Comparison of ENCODE assay signal across 8 cellular contexts in the genomic region with DNA sequence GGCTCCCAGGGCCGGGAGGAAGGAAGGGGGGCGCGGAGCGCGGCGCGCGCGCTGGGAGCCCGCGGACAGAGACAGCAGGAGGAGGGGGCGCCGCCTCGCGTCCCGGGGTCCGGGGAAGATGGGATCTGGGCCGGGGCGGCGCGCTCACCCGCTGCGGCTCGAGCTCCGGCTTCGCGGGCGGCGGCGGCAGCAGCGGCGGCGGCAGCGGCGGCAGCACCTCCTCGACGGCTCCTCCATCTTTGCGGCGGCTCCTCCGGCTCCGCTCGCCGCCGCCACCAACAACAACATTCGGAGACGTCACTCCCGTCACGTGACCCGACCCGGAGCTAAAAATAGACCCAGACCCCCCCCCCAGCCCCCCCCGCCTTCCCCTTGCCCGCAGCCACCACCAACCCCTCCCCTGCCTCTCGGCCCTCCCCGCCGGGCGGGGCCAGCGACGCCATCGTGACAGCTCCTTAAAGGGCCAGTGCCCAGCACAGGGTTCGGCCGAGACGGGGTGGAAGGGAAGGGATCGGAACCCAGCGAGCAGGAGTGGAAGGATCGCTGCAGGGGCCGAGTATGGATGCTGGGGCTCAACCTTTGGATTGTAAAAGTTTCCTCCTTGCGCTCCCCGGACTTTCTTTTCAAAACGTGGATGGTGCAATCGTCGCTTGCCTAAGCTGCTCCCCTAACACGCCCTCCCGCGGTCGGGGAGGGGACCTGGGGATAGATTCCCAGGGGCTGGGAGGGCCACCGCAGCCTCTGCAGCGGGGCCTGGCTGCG. TPM values are rescaled to one million over a fixed set of nuclear protein-coding genes. Genes with fewer than 3 reads are reported as not detected.
DNase-seq lines count a peak whose midpoint lies in the region; ATAC-seq and TF ChIP-seq lines count a peak whose summit lies in the region.

Gene HDAC5 (minus strand): TSS at position 286 of the 762 bp plus-strand sequence. CDS start 6,126 bp downstream, outside the sequence.

- in situ Hi-C loops in KBM-7 (cut with MboI; ENCODE audit: low pct_unique_long_range_greater_than_20kb, low sequenced_read_pairs): no loop called here

- H3K4me3 ChIP-seq in PC-9 (peak within 1 kb of the TSS; percentile 84), mucosa of stomach (ENCODE audit: low read length) (peak within 1 kb of the TSS; percentile 57)

- H3K36me3 ChIP-seq in PC-9 (ENCODE audit: low read depth): no peaks in the 10 kb centered on the region
- H3K36me3 ChIP-seq in mucosa of stomach (ENCODE audit: control insufficient read depth, insufficient read depth, low read length): no peaks in the 10 kb centered on the region

- peak; percentile 87 for DNase-seq in DMS53 treated with DMSO at 0.1 percent for 48 hours (lab: John Stamatoyannopoulos, UW; ENCODE audit: unreplicated experiment)
- DNase-seq in KBM-7: peak; percentile 94
- DNase-seq in PC-9: peak; percentile 75 to 91
- DNase-seq in activated T-cell treated with anti-CD3 and anti-CD28 coated beads, Interleukin-2, amount 50 U/mL, for 1 hour: peak; percentile 97
- DNase-seq in erythroblast (lab: John Stamatoyannopoulos, UW): peak; percentile 93 to 96
- DNase-seq in stimulated activated CD8-positive, alpha-beta memory T cell treated with anti-CD3 and anti-CD28 coated beads, Interleukin-4, amount 100 ng/mL, for 48 hours: peak; percentile 97

- ATAC-seq in GM21717 (IDR thresholded peaks at IDR 0.05; ENCODE audit: unreplicated experiment): peak; percentile 63

- H3K9me3 ChIP-seq in PC-9 (ENCODE audit: insufficient read depth, low read depth): no peaks in the 10 kb centered on the region
- no peaks in the 10 kb centered on the region for H3K9me3 ChIP-seq in mucosa of stomach (ENCODE audit: control insufficient read depth, low read length)

- peak within 1 kb of the TSS; percentile 94 for H2AFZ ChIP-seq in PC-9

- H3F3A ChIP-seq in PC-9 (ENCODE audit: insufficient read depth, low read depth): no peaks in the 10 kb centered on the region

- no TSS peak for BruUV-seq in PC-9 (replicated peaks; lab: Mats Ljungman, UMichigan)

- H3K4me1 ChIP-seq in PC-9 (replicated peaks; ENCODE audit: insufficient read depth) (peaks cover 7% of the 10 kb centered on the region), mucosa of stomach (ENCODE audit: control insufficient read depth, insufficient read depth, low read length) (peaks cover 16% of the 10 kb centered on the region)

- 0 out of 2 replicates have a peak, but pooled peaks cover 4% of the 10 kb centered on the region for H4K20me1 ChIP-seq in PC-9 (ENCODE audit: insufficient read depth)

- H3K79me2 ChIP-seq in PC-9 (ENCODE audit: low read depth): no peaks in the 10 kb centered on the region

- H3K27me3 ChIP-seq in PC-9 (ENCODE audit: insufficient read depth, low read depth): peaks cover 4% of the 10 kb centered on the region; the same call in 1 of the 2 replicates
- H3K27me3 ChIP-seq in mucosa of stomach (ENCODE audit: control insufficient read depth, insufficient read depth, low read length): peaks cover 6% of the 10 kb centered on the region

- TF ChIP-seq CTCF in PC-9 (conservative IDR thresholded peaks at IDR 0.05): peak; percentile 75

- H3K4me2 ChIP-seq in PC-9: peak within 1 kb of the TSS; percentile 83

- POLR2A ChIA-PET in PC-9 (lab: Charles Lee; ENCODE audit: unreplicated experiment): interaction anchor here (0.6 to 1.0 kb wide), 6 partner anchors 14 to 415 kb away, joined by 3 to 23 read pairs (median 7); partner anchors contain the start of gene DUSP3

- TF ChIP-seq POLR2A in erythroblast (IDR thresholded peaks at IDR 0.05; ENCODE audit: low read length): peak; percentile 40

- CTCF ChIA-PET in PC-9 (lab: Charles Lee): interaction anchor here (0.6 to 1.2 kb wide), 8 partner anchors 12 to 246 kb away, joined by 3 to 14 read pairs (median 5); no protein-coding TSS in a partner anchor

- intact Hi-C loops in PC-9 (cut with micrococcal nuclease; ENCODE audit: unreplicated experiment): loop anchor here (1.0 kb wide), 2 partner anchors 12 to 18 kb away; partner anchors contain the start of gene HROB

- no peaks in the 10 kb centered on the region for H3K9me2 ChIP-seq in PC-9 (ENCODE audit: insufficient read depth)

- peak within 1 kb of the TSS; percentile 85 for H3K9ac ChIP-seq in mucosa of stomach (ENCODE audit: low read length)

- peak within 1 kb of the TSS; percentile 68 for H3K27ac ChIP-seq in PC-9

RNA-seq across cellular contexts. Expression of gene HDAC5, which starts in this region (rescaled TPM):
- 24.0 and 40.5 TPM in 2 replicates for total RNA-seq in PC-9 (2021)

Comparison
In these comparisons a context has a peak if more than half of its experiments do, and no peak if none do; other contexts are left out.
1. Peak in every context shown above with its lines: DNase-seq, ATAC-seq, H3K4me3 ChIP-seq and H3K27ac ChIP-seq.